ENCODE assay signal across 22 cellular contexts in the genomic region with DNA sequence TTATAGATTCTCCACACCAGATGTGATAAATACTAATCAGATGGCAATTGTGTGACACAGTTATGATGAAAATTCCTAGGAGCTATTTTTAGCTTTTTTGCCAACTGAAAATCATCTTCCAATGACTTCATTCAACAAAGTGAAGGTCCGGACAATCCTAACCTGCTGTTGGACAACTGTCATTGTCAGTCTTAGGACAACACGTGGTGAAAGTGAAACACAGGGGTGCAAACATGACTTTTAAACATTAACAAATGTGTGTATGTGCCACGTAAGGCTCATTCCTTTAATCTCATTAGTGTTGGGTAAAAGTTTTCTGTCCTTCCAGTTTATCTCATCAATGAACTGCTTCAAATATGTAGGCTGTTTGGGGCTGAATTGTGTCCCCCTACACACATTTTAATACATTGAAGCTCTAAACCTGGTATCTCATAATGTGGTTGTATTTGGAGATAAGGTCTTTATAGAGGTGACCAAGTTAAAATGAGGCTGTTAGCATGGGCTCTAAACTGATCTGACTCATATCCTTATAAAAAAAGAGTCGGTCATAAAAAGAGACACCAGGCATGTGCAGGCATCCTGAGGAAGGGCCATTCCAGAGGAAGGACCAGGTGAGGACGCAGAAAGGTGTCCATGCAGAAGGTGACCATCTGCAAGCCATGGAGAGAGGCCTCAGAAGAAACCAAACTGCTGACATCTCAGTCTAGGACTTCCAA.
"Had no signal": no experiment of that assay in that cellular context is flagged by ENCODE, and none has a peak within 500 bp of the region (broad histone marks: within the 10 kb centered on the region; RNA-seq: fewer than 3 reads in every experiment).

No MANE protein-coding gene starts in this region.

- H3K27me3 ChIP-seq: breast epithelium, left lung, neutrophil, pancreas had no signal

- ATAC-seq: activated T-cell treated with anti-CD3 and anti-CD28 coated beads, Interleukin-2, amount 50 U/mL, for 4 hours; left lung; pancreas; right cardiac atrium; stimulated activated naive CD8-positive, alpha-beta T cell treated with anti-CD3 and anti-CD28 coated beads, Interleukin-15, amount 100 ng/mL, for 72 hours had no signal

- H3K9me3 ChIP-seq: breast epithelium, esophagus squamous epithelium, left lung, neutrophil, pancreas had no signal

- H3K27ac ChIP-seq: breast epithelium, dorsolateral prefrontal cortex, esophagus squamous epithelium, left lung, neutrophil, pancreas, skin epidermis, tibial artery had no signal

- H3K4me3 ChIP-seq: breast epithelium, dorsolateral prefrontal cortex, esophagus squamous epithelium, left lung, pancreas, skin epidermis, tibial artery had no signal

- H3K4me1 ChIP-seq: breast epithelium, left lung, pancreas, tibial artery had no signal

- DNase-seq: activated CD4-positive, alpha-beta T cell treated with anti-CD3 and anti-CD28 coated beads for 4 hours; activated CD4-positive, alpha-beta T cell treated with anti-CD3 and anti-CD28 coated beads, Interleukin-2, amount 50 U/mL, for 48 hours; activated CD4-positive, CD25-positive, alpha-beta regulatory T cell; activated CD8-positive, alpha-beta memory T cell treated with anti-CD3 and anti-CD28 coated beads, Interleukin-2, amount 50 U/mL, for 48 hours; activated naive CD4-positive, alpha-beta T cell treated with Interleukin-2 at 50 U/mL for 16 hours; activated naive CD8-positive, alpha-beta T cell treated with anti-CD3 and anti-CD28 coated beads, Interleukin-2, amount 10 ng/mL, durations not matched to agents 7 days and 5 days; activated T-cell treated with anti-CD3 and anti-CD28 coated beads, Interleukin-2, amount 50 U/mL, for 4 hours; amniotic stem cell; dorsolateral prefrontal cortex; esophagus squamous epithelium; kidney; left lung; pancreas; right cardiac atrium; stimulated activated CD4-positive, alpha-beta T cell treated with anti-CD3 and anti-CD28 coated beads, Interleukin-1b, Interleukin-23, amount 100 ng/mL, for 48 hours; stimulated activated naive CD8-positive, alpha-beta T cell treated with anti-CD3 and anti-CD28 coated beads, Interleukin-15, amount 100 ng/mL, for 72 hours; T-helper 9 cell; tibial artery had no signal

- H3K36me3 ChIP-seq: breast epithelium, esophagus squamous epithelium, left lung, neutrophil, pancreas, tibial artery had no signal

- FAIRE-seq: colon, kidney, pancreas had no signal
